ENCODE assay signal across 17 cellular contexts in the genomic region with DNA sequence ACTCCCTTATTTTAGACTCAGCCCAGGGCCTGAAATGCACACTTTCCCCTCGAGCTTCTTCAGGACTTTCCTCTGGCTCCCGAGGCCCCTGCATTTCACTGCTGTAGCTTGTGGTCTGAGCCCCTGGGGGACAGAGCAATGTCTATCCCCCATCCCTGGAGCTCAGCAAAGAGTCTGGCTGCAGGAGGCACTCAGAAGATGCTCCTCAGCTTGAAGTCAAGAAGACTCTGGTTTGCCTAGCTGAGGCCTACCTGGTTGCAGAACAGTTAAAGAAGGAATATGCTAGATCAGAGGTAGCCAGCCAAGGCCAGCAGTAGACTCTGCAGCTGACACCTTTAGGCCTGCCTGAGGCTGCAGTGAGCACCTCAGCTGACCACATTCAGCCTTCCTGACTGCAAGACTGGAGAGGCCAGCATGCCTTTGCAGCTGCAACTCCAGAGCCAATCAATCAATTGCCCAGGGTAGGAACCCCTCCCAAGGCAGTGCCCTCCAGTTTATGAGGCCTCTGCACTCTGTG. TPM values are rescaled to one million over a fixed set of nuclear protein-coding genes. Genes with fewer than 3 reads are reported as not detected.
DNase-seq lines count a peak whose midpoint lies in the region; ATAC-seq and TF ChIP-seq lines count a peak whose summit lies in the region.
"Had no signal": no experiment of that assay in that cellular context is flagged by ENCODE, and none has a peak within 500 bp of the region (broad histone marks: within the 10 kb centered on the region; RNA-seq: fewer than 3 reads in every experiment).

No MANE protein-coding gene starts in this region.

- peak overlapping the region; percentile 49 for H3K27ac ChIP-seq in CD4-positive, alpha-beta memory T cell (ENCODE audit: low read depth, low read length)
- peak overlapping the region; percentile 98 for H3K27ac ChIP-seq in KOPT-K1 (ENCODE audit: low read depth, low read length, poor library complexity, severe bottlenecking)
- H3K27ac ChIP-seq in mesendoderm (ENCODE audit: low read depth, low read length) = no peak overlapping the region
- H3K27ac ChIP-seq: C4-2B, cardiac muscle cell, prostate gland, WERI-Rb-1 had no signal

- H3K9me3 ChIP-seq in CD4-positive, alpha-beta memory T cell (ENCODE audit: control insufficient read depth in 1 of 2, low read length in 2 of 2) = no peaks in the 10 kb centered on the region
- peaks cover 9% of the 10 kb centered on the region for H3K9me3 ChIP-seq in KOPT-K1 (ENCODE audit: insufficient read depth, low read length, poor library complexity, severe bottlenecking)
- H3K9me3 ChIP-seq: prostate gland had no signal

- ATAC-seq in activated T-cell treated with anti-CD3 and anti-CD28 coated beads, Interleukin-2, amount 50 U/mL, for 72 hours (replicated peaks in 1 of 2) = no peak
- ATAC-seq in natural killer cell (no peak), GM18505 (IDR thresholded peaks at IDR 0.05; ENCODE audit: unreplicated experiment) (no peak)

- H3K36me3 Mint-ChIP-seq in CD4-positive, alpha-beta memory T cell = peaks cover 2 to 3% of the 10 kb centered on the region in 2 donors
- peaks cover 0 to 2% of the 10 kb centered on the region in 2 donors for H3K36me3 Mint-ChIP-seq in activated T-cell treated with anti-CD3 and anti-CD28 coated beads, Interleukin-2, amount 50 U/mL, for 72 hours (ENCODE audit: insufficient read depth in 2 of 2)
- no peaks in the 10 kb centered on the region for H3K36me3 Mint-ChIP-seq in natural killer cell

- no peaks in the 10 kb centered on the region for H3K79me1 ChIP-seq in mesendoderm (ENCODE audit: low read length)

- no peak overlapping the region for H3K23ac ChIP-seq in mesendoderm (ENCODE audit: low read length)

- H4K5ac ChIP-seq in mesendoderm (ENCODE audit: low read length) = no peak overlapping the region

- H3K79me2 ChIP-seq in mesendoderm (ENCODE audit: control insufficient read depth, insufficient read depth, low read length) = no peaks in the 10 kb centered on the region

- no peak overlapping the region for H2BK5ac ChIP-seq in mesendoderm (ENCODE audit: low read length)

- no peak overlapping the region for H3K4ac ChIP-seq in mesendoderm (ENCODE audit: low read depth, low read length)

- no CpG with 5 or more reads among the region's 2 CpGs for WGBS in mesendoderm (ENCODE audit: extremely low coverage, insufficient coverage, low lambda C conversion rate)

- no peak overlapping the region for H3K18ac ChIP-seq in mesendoderm (ENCODE audit: low read length)

- no peak overlapping the region for H3K4me2 ChIP-seq in mesendoderm (ENCODE audit: low read length)

- H3K4me3 Mint-ChIP-seq in CD4-positive, alpha-beta memory T cell = peak overlapping the region; percentile 61 to 93 (median 82)
- H3K4me3 Mint-ChIP-seq in activated T-cell treated with anti-CD3 and anti-CD28 coated beads, Interleukin-2, amount 50 U/mL, for 72 hours = peak overlapping the region; percentile 83 to 94
- peak overlapping the region; percentile 94 for H3K4me3 Mint-ChIP-seq in natural killer cell

- H3K9me3 Mint-ChIP-seq in CD4-positive, alpha-beta memory T cell = peaks cover 0 to 4% (median 0%) of the 10 kb centered on the region in 8 donors
- H3K9me3 Mint-ChIP-seq in activated T-cell treated with anti-CD3 and anti-CD28 coated beads, Interleukin-2, amount 50 U/mL, for 72 hours = peaks cover 2 to 3% of the 10 kb centered on the region in 2 donors
- peaks cover 0 to 2% of the 10 kb centered on the region in 2 donors for H3K9me3 Mint-ChIP-seq in natural killer cell

- peak overlapping the region in 1 of 2 donors; percentile 1 for H3K4me3 ChIP-seq in CD4-positive, alpha-beta memory T cell (ENCODE audit: low read length in 2 of 2)
- H3K4me3 ChIP-seq in mesendoderm (ENCODE audit: low read length) = no peak overlapping the region
- H3K4me3 ChIP-seq: cardiac muscle cell, prostate gland had no signal

- no peak overlapping the region for H2AK5ac ChIP-seq in mesendoderm (ENCODE audit: low read length)

- peak overlapping the region; percentile 91 to 97 (median 97) for H3K27ac Mint-ChIP-seq in CD4-positive, alpha-beta memory T cell
- H3K27ac Mint-ChIP-seq in activated T-cell treated with anti-CD3 and anti-CD28 coated beads, Interleukin-2, amount 50 U/mL, for 72 hours = peak overlapping the region; percentile 99
- peak overlapping the region; percentile 89 to 97 for H3K27ac Mint-ChIP-seq in natural killer cell

- CTCF ChIA-PET in CD4-positive, alpha-beta memory T cell (lab: Charles Lee; ENCODE audit: partially characterized antibody) = interaction anchor here (0.7 to 13.2 kb wide), 25 partner anchors 10 to 149 kb away, joined by 3 to 134 read pairs (median 5); partner anchors contain the start of gene IKZF1

- H3K56ac ChIP-seq in mesendoderm (ENCODE audit: low read length) = no peak overlapping the region

- POLR2A ChIA-PET in CD4-positive, alpha-beta memory T cell (lab: Charles Lee; ENCODE audit: partially characterized antibody) = interaction anchor here (0.5 to 22.3 kb wide), 32 partner anchors 9 to 200 kb away, joined by 3 to 575 read pairs (median 8); partner anchors contain the start of genes FIGNL1 and IKZF1

- no peak overlapping the region for H4K8ac ChIP-seq in mesendoderm (ENCODE audit: low read depth, low read length)

- DNase-seq in CD4-positive, alpha-beta memory T cell = peak in 1 of 5 donors; percentile 40
- DNase-seq in activated T-cell treated with anti-CD3 and anti-CD28 coated beads, Interleukin-2, amount 50 U/mL, for 72 hours = no peak
- DNase-seq in natural killer cell (no peak), DMS53 treated with DMSO at 0.1 percent for 48 hours (lab: John Stamatoyannopoulos, UW; ENCODE audit: unreplicated experiment) (no peak), mesendoderm (no peak), AG20443 (ENCODE audit: low spot score) (no peak)
- DNase-seq: GOT3, NCI-H2081, WERI-Rb-1 had no signal

- H3K27me3 Mint-ChIP-seq in CD4-positive, alpha-beta memory T cell = no peaks in the 10 kb centered on the region
- H3K27me3 Mint-ChIP-seq in activated T-cell treated with anti-CD3 and anti-CD28 coated beads, Interleukin-2, amount 50 U/mL, for 72 hours (ENCODE audit: low read depth) = no peaks in the 10 kb centered on the region
- no peaks in the 10 kb centered on the region for H3K27me3 Mint-ChIP-seq in natural killer cell (ENCODE audit: low read depth in 2 of 2)

- H3K4me1 Mint-ChIP-seq in CD4-positive, alpha-beta memory T cell = peaks cover 79 to 100% (median 90%) of the 10 kb centered on the region in 4 donors
- peaks cover 98% of the 10 kb centered on the region for H3K4me1 Mint-ChIP-seq in activated T-cell treated with anti-CD3 and anti-CD28 coated beads, Interleukin-2, amount 50 U/mL, for 72 hours (ENCODE audit: low read depth)
- H3K4me1 Mint-ChIP-seq in natural killer cell = peaks cover 75 to 78% of the 10 kb centered on the region in 2 donors

- H3K27me3 ChIP-seq in CD4-positive, alpha-beta memory T cell (ENCODE audit: insufficient read depth, low read length) = no peaks in the 10 kb centered on the region
- H3K27me3 ChIP-seq in mesendoderm (ENCODE audit: insufficient read depth, low read length, poor library complexity) = no peaks in the 10 kb centered on the region
- H3K27me3 ChIP-seq: cardiac muscle cell had no signal

- no peak overlapping the region for H3K9ac ChIP-seq in mesendoderm (ENCODE audit: low read length)

- intact Hi-C loops in CD4-positive, alpha-beta memory T cell (cut with micrococcal nuclease) = loop anchor here (1.0 to 5.0 kb wide), 5 partner anchors 17 to 125 kb away; no protein-coding TSS in a partner anchor
- intact Hi-C loops in natural killer cell (cut with micrococcal nuclease) = loop anchor here (2.0 to 5.0 kb wide), 3 partner anchors 13 to 95 kb away; no protein-coding TSS in a partner anchor

- peaks cover 99% of the 10 kb centered on the region for H3K4me1 ChIP-seq in CD4-positive, alpha-beta memory T cell (ENCODE audit: insufficient read depth, low read length)
- H3K4me1 ChIP-seq in mesendoderm (ENCODE audit: control insufficient read depth, low read depth, low read length) = no peaks in the 10 kb centered on the region
- H3K4me1 ChIP-seq: prostate gland had no signal

- no peak for TF ChIP-seq POLR2A in GM18505 (IDR thresholded peaks at IDR 0.05; ENCODE audit: borderline replicate concordance, extremely low read depth, insufficient read depth, insufficient read length)

- H2BK120ac ChIP-seq in mesendoderm (ENCODE audit: low read depth, low read length) = no peak overlapping the region

- no peak overlapping the region for H2BK15ac ChIP-seq in mesendoderm (replicated peaks; ENCODE audit: low read depth)

- TF ChIP-seq CTCF in natural killer cell (IDR thresholded peaks at IDR 0.05) = no peak

- H3K36me3 ChIP-seq in CD4-positive, alpha-beta memory T cell (ENCODE audit: insufficient read depth, low read length) = no peaks in the 10 kb centered on the region
- H3K36me3 ChIP-seq in KOPT-K1 (ENCODE audit: insufficient read depth, low read length) = no peaks in the 10 kb centered on the region
- no peaks in the 10 kb centered on the region for H3K36me3 ChIP-seq in mesendoderm (ENCODE audit: control insufficient read depth, insufficient read depth, low read length)
- H3K36me3 ChIP-seq: cardiac muscle cell, prostate gland, WERI-Rb-1 had no signal

RNA-seq across cellular contexts. Expression of gene IKZF1, which starts 36.9 kb away (rescaled TPM):
- total RNA-seq in CD4-positive, alpha-beta memory T cell = 100 to 1,000 TPM; 474 to 479 TPM
- 100 to 1,000 TPM; 116 to 288 TPM for polyA plus RNA-seq in CD4-positive, alpha-beta memory T cell
- total RNA-seq in activated T-cell treated with anti-CD3 and anti-CD28 coated beads, Interleukin-2, amount 50 U/mL, for 72 hours = 100 to 1,000 TPM; 427 to 504 TPM
- total RNA-seq in natural killer cell = 100 to 1,000 TPM; 294 to 391 (median 350) TPM
- 0.29 TPM for polyA plus RNA-seq in mesendoderm (2013, experiment 1 of 2)
- 0.31 TPM for polyA plus RNA-seq in mesendoderm (2013, experiment 2 of 2)
- total RNA-seq: LHCN-M2, SK-MEL-5 had no signal
- polyA plus RNA-seq: cardiac muscle cell, keratinocyte had no signal
